8 cellular contexts compared by ENCODE assay signal in the genomic region with DNA sequence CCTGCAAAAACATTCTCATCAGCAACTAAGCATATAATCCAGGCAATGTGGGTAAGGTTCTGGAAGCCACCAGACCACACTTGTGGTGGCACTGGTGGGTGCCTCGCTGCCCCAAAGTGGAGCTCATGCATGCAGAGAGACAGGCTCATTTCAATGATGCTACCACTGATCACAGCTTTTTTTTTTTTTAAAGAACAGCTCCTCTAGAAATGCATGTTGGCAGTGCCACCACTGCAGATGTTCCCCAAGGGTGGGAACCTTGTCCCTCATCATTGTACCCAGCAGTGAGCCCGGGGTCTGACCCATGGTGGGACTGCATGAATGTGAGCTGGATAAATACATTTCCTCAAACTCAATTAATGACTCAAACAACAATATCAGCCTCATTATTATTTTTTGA. TPM values are rescaled to one million over a fixed set of nuclear protein-coding genes. Genes with fewer than 3 reads are reported as not detected.
"Had no signal": no experiment of that assay in that cellular context is flagged by ENCODE, and none has a peak within 500 bp of the region (broad histone marks: within the 10 kb centered on the region; RNA-seq: fewer than 3 reads in every experiment).

No MANE protein-coding gene starts in this region.

- H3K27ac Mint-ChIP-seq: HFFc6 had no signal

- H2AFZ ChIP-seq: GM23248 had no signal

- H3K4me3 Mint-ChIP-seq: HFFc6 had no signal

- H3K9ac ChIP-seq: GM23248 had no signal

- H3K27ac ChIP-seq: GM23248 had no signal

- H3K4me1 ChIP-seq: HAP-1 had no signal

- DNase-seq: GM23248, GOT3, H7, HFFc6, IMR-90 had no signal

- H3K9me3 ChIP-seq: HAP-1 had no signal

- H3K4me3 ChIP-seq: GM23248, HAP-1 had no signal

RNA-seq across cellular contexts. Expression of a gene that starts 31.1 kb away (rescaled TPM):
- total RNA-seq: GM23248, H4, HT-29, IMR-90 had no signal
